ENCODE assay signal across 1 cellular context in genomic region chr16:68281368-68282063, GRCh38.
TF ChIP-seq lines count a peak whose summit lies in the region.

No MANE protein-coding gene starts in this region.

TF ChIP-seq in HepG2, 621 proteins besides CTCF, POLR2A, EP300 and RAD21 (continued from another document and continues in another):
- TF ChIP-seq, protein P1, sequence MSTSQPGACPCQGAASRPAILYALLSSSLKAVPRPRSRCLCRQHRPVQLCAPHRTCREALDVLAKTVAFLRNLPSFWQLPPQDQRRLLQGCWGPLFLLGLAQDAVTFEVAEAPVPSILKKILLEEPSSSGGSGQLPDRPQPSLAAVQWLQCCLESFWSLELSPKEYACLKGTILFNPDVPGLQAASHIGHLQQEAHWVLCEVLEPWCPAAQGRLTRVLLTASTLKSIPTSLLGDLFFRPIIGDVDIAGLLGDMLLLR (CRISPR knock-in tag; IDR thresholded peaks at IDR 0.05), result 0 out of 2 replicates have a peak, but pooled peaks have one; percentile 34
- TF ChIP-seq ZNF792 (CRISPR knock-in tag; IDR thresholded peaks at IDR 0.05) (peak; percentile 63; the same call in 1 of the 2 replicates), HDAC1 (CRISPR knock-in tag; IDR thresholded peaks at IDR 0.05) (peak; percentile 94), ZSCAN12 (CRISPR knock-in tag; IDR thresholded peaks at IDR 0.05) (no peak), REPIN1 (CRISPR knock-in tag; IDR thresholded peaks at IDR 0.05; ENCODE audit: borderline replicate concordance, low read depth) (peak; percentile 80; the same call in 1 of the 2 replicates), HDAC2 (CRISPR knock-in tag; IDR thresholded peaks at IDR 0.05) (peak; percentile 96), RBM22 (optimal IDR thresholded peaks at IDR 0.05; ENCODE audit: low read length) (peak; percentile 90), ZNF350 (CRISPR knock-in tag; IDR thresholded peaks at IDR 0.05; ENCODE audit: borderline replicate concordance, low read depth) (peak; percentile 68; the same call in 1 of the 2 replicates), GRHL1 (CRISPR knock-in tag; conservative IDR thresholded peaks at IDR 0.05) (no peak), KAT8 (CRISPR knock-in tag; IDR thresholded peaks at IDR 0.05) (peak; percentile 75), MYC (CRISPR knock-in tag; IDR thresholded peaks at IDR 0.05; ENCODE audit: borderline replicate concordance) (peak; percentile 50; the same call in 1 of the 2 replicates), ATM (IDR thresholded peaks at IDR 0.05; ENCODE audit: borderline replicate concordance) (no peak), ZNF562 (CRISPR knock-in tag; IDR thresholded peaks at IDR 0.05; ENCODE audit: borderline replicate concordance) (no peak), ZNF724P (CRISPR knock-in tag; IDR thresholded peaks at IDR 0.05; ENCODE audit: borderline replicate concordance) (no peak), MED8 (CRISPR knock-in tag; IDR thresholded peaks at IDR 0.05; ENCODE audit: insufficient replicate concordance) (peak; percentile 83), HNRNPL (IDR thresholded peaks at IDR 0.05; ENCODE audit: low read depth, low read length) (no peak), HIVEP1 (CRISPR knock-in tag; IDR thresholded peaks at IDR 0.05) (peak; percentile 83; the same call in 1 of the 2 replicates), MBNL3 (CRISPR knock-in tag; conservative IDR thresholded peaks at IDR 0.05) (no peak), SMAD3 (CRISPR knock-in tag; IDR thresholded peaks at IDR 0.05) (peak; percentile 92; the same call in 1 of the 2 replicates), TFAP4 (IDR thresholded peaks at IDR 0.05; ENCODE audit: borderline replicate concordance, low read depth) (peak; percentile 99), ZNF564 (CRISPR knock-in tag; IDR thresholded peaks at IDR 0.05) (peak; percentile 77), SNRNP70 (IDR thresholded peaks at IDR 0.05; ENCODE audit: low read depth, low read length) (no peak), IRF2 (CRISPR knock-in tag; IDR thresholded peaks at IDR 0.05) (peak; percentile 41; the same call in 1 of the 2 replicates), ZNF644 (CRISPR knock-in tag; IDR thresholded peaks at IDR 0.05; ENCODE audit: low read depth) (peak; percentile 84), FOXM1 (CRISPR knock-in tag; IDR thresholded peaks at IDR 0.05) (no peak), ZNF275 (CRISPR knock-in tag; IDR thresholded peaks at IDR 0.05; ENCODE audit: borderline replicate concordance) (no peak), GATAD1 (CRISPR knock-in tag; IDR thresholded peaks at IDR 0.05) (peak; percentile 76), HMG20A (CRISPR knock-in tag; IDR thresholded peaks at IDR 0.05; ENCODE audit: borderline replicate concordance) (peak; percentile 95), IRF9 (CRISPR knock-in tag; IDR thresholded peaks at IDR 0.05; ENCODE audit: borderline replicate concordance) (no peak), MAFF (IDR thresholded peaks at IDR 0.05; ENCODE audit: low read depth, low read length) (peak; percentile 95), ZNF619 (CRISPR knock-in tag; IDR thresholded peaks at IDR 0.05) (no peak), ZNF563 (CRISPR knock-in tag; IDR thresholded peaks at IDR 0.05) (no peak), KDM2A (CRISPR knock-in tag; IDR thresholded peaks at IDR 0.05; ENCODE audit: borderline replicate concordance, low read depth) (0 out of 2 replicates have a peak, but pooled peaks have one; percentile 54), ZMYM3 (CRISPR knock-in tag; IDR thresholded peaks at IDR 0.05) (peak; percentile 89), POGK (CRISPR knock-in tag; conservative IDR thresholded peaks at IDR 0.05) (no peak; the same call in 1 of the 2 replicates), AHR (CRISPR knock-in tag; IDR thresholded peaks at IDR 0.05) (peak; percentile 72; the same call in 1 of the 2 replicates), TGIF2 (CRISPR knock-in tag; IDR thresholded peaks at IDR 0.05) (peak; percentile 97; the same call in 1 of the 2 replicates), ZSCAN30 (CRISPR knock-in tag; IDR thresholded peaks at IDR 0.05) (no peak), MEIS2 (CRISPR knock-in tag; IDR thresholded peaks at IDR 0.05) (peak; percentile 77; the same call in 1 of the 2 replicates), ZNF737 (CRISPR knock-in tag; IDR thresholded peaks at IDR 0.05; ENCODE audit: borderline replicate concordance) (no peak), CCAR2 (optimal IDR thresholded peaks at IDR 0.05; ENCODE audit: low read depth, low read length) (peak; percentile 66), NFKB2 (CRISPR knock-in tag; IDR thresholded peaks at IDR 0.05; ENCODE audit: borderline replicate concordance) (no peak), KDM6A (CRISPR knock-in tag; IDR thresholded peaks at IDR 0.05; ENCODE audit: low read depth) (peak; percentile 91), ZNF629 (CRISPR knock-in tag; conservative IDR thresholded peaks at IDR 0.05) (peak; percentile 97), GABPB1 (CRISPR knock-in tag; IDR thresholded peaks at IDR 0.05) (no peak), ZNF264 (CRISPR knock-in tag; IDR thresholded peaks at IDR 0.05) (peak; percentile 71; the same call in 1 of the 2 replicates)
- TF ChIP-seq, protein P2, sequence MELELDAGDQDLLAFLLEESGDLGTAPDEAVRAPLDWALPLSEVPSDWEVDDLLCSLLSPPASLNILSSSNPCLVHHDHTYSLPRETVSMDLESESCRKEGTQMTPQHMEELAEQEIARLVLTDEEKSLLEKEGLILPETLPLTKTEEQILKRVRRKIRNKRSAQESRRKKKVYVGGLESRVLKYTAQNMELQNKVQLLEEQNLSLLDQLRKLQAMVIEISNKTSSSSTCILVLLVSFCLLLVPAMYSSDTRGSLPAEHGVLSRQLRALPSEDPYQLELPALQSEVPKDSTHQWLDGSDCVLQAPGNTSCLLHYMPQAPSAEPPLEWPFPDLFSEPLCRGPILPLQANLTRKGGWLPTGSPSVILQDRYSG (CRISPR knock-in tag; IDR thresholded peaks at IDR 0.05), result no peak
- TF ChIP-seq, protein P3, sequence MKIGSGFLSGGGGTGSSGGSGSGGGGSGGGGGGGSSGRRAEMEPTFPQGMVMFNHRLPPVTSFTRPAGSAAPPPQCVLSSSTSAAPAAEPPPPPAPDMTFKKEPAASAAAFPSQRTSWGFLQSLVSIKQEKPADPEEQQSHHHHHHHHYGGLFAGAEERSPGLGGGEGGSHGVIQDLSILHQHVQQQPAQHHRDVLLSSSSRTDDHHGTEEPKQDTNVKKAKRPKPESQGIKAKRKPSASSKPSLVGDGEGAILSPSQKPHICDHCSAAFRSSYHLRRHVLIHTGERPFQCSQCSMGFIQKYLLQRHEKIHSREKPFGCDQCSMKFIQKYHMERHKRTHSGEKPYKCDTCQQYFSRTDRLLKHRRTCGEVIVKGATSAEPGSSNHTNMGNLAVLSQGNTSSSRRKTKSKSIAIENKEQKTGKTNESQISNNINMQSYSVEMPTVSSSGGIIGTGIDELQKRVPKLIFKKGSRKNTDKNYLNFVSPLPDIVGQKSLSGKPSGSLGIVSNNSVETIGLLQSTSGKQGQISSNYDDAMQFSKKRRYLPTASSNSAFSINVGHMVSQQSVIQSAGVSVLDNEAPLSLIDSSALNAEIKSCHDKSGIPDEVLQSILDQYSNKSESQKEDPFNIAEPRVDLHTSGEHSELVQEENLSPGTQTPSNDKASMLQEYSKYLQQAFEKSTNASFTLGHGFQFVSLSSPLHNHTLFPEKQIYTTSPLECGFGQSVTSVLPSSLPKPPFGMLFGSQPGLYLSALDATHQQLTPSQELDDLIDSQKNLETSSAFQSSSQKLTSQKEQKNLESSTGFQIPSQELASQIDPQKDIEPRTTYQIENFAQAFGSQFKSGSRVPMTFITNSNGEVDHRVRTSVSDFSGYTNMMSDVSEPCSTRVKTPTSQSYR (CRISPR knock-in tag; IDR thresholded peaks at IDR 0.05; ENCODE audit: borderline replicate concordance), result peak; percentile 65; the same call in 1 of the 2 replicates
- TF ChIP-seq, protein P4, sequence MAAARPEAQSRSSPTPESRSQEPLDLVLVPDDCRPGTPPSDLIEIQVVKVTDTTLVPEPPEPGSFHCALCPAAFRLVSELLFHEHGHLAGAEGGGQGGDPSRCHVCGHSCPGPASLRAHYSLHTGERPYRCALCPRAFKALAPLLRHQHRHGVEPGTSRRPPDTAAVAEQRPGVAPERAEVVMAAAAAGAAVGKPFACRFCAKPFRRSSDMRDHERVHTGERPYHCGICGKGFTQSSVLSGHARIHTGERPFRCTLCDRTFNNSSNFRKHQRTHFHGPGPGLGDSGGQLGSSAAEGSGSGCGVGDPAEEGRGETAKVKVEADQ (CRISPR knock-in tag; IDR thresholded peaks at IDR 0.05; ENCODE audit: borderline replicate concordance), result peak; percentile 76
- TF ChIP-seq, protein P5, sequence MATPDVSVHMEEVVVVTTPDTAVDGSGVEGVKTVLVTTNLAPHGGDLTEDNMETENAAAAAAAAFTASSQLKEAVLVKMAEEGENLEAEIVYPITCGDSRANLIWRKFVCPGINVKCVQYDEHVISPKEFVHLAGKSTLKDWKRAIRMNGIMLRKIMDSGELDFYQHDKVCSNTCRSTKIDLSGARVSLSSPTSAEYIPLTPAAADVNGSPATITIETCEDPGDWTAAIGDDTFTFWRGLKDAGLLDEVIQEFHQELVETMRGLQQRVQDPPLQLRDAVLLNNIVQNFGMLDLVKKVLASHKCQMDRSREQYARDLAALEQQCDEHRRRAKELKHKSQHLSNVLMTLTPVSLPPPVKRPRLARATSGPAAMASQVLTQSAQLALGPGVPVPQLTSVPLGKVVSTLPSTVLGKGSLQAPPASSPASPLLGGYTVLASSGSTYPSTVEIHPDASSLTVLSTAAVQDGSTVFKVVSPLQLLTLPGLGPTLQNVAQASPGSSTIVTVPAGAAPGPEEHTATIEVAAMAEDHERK (CRISPR knock-in tag; IDR thresholded peaks at IDR 0.05; ENCODE audit: low read depth), result no peak
- TF ChIP-seq, protein P6, sequence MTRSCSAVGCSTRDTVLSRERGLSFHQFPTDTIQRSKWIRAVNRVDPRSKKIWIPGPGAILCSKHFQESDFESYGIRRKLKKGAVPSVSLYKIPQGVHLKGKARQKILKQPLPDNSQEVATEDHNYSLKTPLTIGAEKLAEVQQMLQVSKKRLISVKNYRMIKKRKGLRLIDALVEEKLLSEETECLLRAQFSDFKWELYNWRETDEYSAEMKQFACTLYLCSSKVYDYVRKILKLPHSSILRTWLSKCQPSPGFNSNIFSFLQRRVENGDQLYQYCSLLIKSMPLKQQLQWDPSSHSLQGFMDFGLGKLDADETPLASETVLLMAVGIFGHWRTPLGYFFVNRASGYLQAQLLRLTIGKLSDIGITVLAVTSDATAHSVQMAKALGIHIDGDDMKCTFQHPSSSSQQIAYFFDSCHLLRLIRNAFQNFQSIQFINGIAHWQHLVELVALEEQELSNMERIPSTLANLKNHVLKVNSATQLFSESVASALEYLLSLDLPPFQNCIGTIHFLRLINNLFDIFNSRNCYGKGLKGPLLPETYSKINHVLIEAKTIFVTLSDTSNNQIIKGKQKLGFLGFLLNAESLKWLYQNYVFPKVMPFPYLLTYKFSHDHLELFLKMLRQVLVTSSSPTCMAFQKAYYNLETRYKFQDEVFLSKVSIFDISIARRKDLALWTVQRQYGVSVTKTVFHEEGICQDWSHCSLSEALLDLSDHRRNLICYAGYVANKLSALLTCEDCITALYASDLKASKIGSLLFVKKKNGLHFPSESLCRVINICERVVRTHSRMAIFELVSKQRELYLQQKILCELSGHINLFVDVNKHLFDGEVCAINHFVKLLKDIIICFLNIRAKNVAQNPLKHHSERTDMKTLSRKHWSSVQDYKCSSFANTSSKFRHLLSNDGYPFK (CRISPR knock-in tag; IDR thresholded peaks at IDR 0.05; ENCODE audit: borderline replicate concordance), result no peak; the same call in 1 of the 2 replicates
